Comparison of ENCODE assay signal across 8 cellular contexts in genomic region chr11:69641681-69642548, GRCh38. TPM values are rescaled to one million over a fixed set of nuclear protein-coding genes. Genes with fewer than 3 reads are reported as not detected.
DNase-seq lines count a peak whose midpoint lies in the region; ATAC-seq, FAIRE-seq and TF ChIP-seq lines count a peak whose summit lies in the region.

No MANE protein-coding gene starts in this region.

- peak overlapping the region; percentile 74; the same call in 1 of the 2 replicates for H3K4me2 ChIP-seq in GM12878 (ENCODE audit: control insufficient read depth, insufficient read depth)

- FAIRE-seq in GM12878 (lab: Jason Lieb, UNC) = no peak

- WGBS in GM12878 (ENCODE audit: insufficient coverage, insufficient replicate concordance, low lambda C conversion rate, missing lambda C conversion rate) = 1% methylated on average over 63 of the region's 68 CpGs
- WGBS in lung, 2 donors = 1% methylated on average over 58 to 68 of the region's 68 CpGs
- WGBS in transverse colon (ENCODE audit: low coverage in 1 of 2), 2 donors = 0 to 1% methylated on average over 8 to 65 of the region's 68 CpGs

- DNase-seq in activated T-cell treated with anti-CD3 and anti-CD28 coated beads, Interleukin-2, amount 50 U/mL, for 72 hours = no peak
- no peak for DNase-seq in activated T-cell treated with anti-CD3 and anti-CD28 coated beads, Interleukin-2, amount 50 U/mL, for 48 hours
- DNase-seq in GM12878 (ENCODE audit: low read depth, low spot score) = no peak
- DNase-seq in lung (ENCODE audit: low spot score) = no peak
- no peak for DNase-seq in transverse colon
- no peak for DNase-seq in KBM-7

- H4K20me1 ChIP-seq in GM12878 (ENCODE audit: control insufficient read depth, insufficient read depth) = no peaks in the 10 kb centered on the region

- intact Hi-C loops in GM12878 (cut with micrococcal nuclease; ENCODE audit: unreplicated experiment) = loop anchor here (5.0 kb wide), 1 partner anchor 430 kb away; no protein-coding TSS in a partner anchor
- intact Hi-C loops in transverse colon (cut with DNase I; ENCODE audit: low total_unique reads) = no loop called here

- TF ChIP-seq RAD21 in GM12878 (IDR thresholded peaks at IDR 0.05; ENCODE audit: insufficient read depth, low read depth, low read length) = no peak

- H3K4me1 ChIP-seq in GM12878 (ENCODE audit: control insufficient read depth, insufficient read depth, low read length) = peaks cover 21% of the 10 kb centered on the region
- peaks cover 0 to 20% of the 10 kb centered on the region in 2 donors for H3K4me1 ChIP-seq in lung (ENCODE audit: control insufficient read depth in 2 of 2, insufficient read depth in 2 of 2, low read length in 2 of 2)
- H3K4me1 ChIP-seq in transverse colon = peaks cover 31 to 71% (median 66%) of the 10 kb centered on the region in 4 donors

- peaks cover 17 to 30% of the 10 kb centered on the region in 2 experiments for H3K27me3 ChIP-seq in GM12878 (replicated peaks in 1 of 2; ENCODE audit: control insufficient read depth in 2 of 2, insufficient read depth in 2 of 2, low read length in 1 of 2)
- no peaks in the 10 kb centered on the region for H3K27me3 ChIP-seq in lung (ENCODE audit: control insufficient read depth, insufficient read depth)
- H3K27me3 ChIP-seq in transverse colon = peaks cover 53% of the 10 kb centered on the region

- CTCF ChIA-PET in GM12878 (lab: Yijun Ruan, JAX) = interaction anchor here (0.7 to 3.5 kb wide), 4 partner anchors 139 to 541 kb away, joined by 3 to 37 read pairs (median 18); partner anchors contain the start of gene MYEOV

- H3K27ac ChIP-seq in GM12878 (ENCODE audit: control insufficient read depth, insufficient read depth) (no peak overlapping the region), lung (ENCODE audit: low read depth in 1 of 2, low read length in 1 of 2) (peak overlapping the region; percentile 91 to 97), transverse colon (peak overlapping the region; percentile 82 to 89 (median 86))

- no TSS peak for BruUV-seq in GM12878 (replicated peaks; lab: Mats Ljungman, UMichigan)

- peaks cover 31% of the 10 kb centered on the region for H3K4me1 Mint-ChIP-seq in activated T-cell treated with anti-CD3 and anti-CD28 coated beads, Interleukin-2, amount 50 U/mL, for 72 hours (ENCODE audit: low read depth)

- H3K27me3 Mint-ChIP-seq in activated T-cell treated with anti-CD3 and anti-CD28 coated beads, Interleukin-2, amount 50 U/mL, for 72 hours (ENCODE audit: low read depth) = peaks cover 29% of the 10 kb centered on the region

- TF ChIP-seq CTCF in GM12878 (IDR thresholded peaks at IDR 0.05 in 2 of 3, conservative IDR thresholded peaks at IDR 0.05 in 1 of 3; ENCODE audit: control insufficient read depth in 2 of 3, extremely low read depth in 1 of 3, insufficient read depth in 1 of 3, low read depth in 3 of 3, low read length in 3 of 3) = no peak
- TF ChIP-seq CTCF in lung (IDR thresholded peaks at IDR 0.05; ENCODE audit: control extremely low read depth, extremely low read depth) = no peak
- no peak for TF ChIP-seq CTCF in transverse colon (IDR thresholded peaks at IDR 0.05)

- RAD21 ChIA-PET in GM12878 (lab: Charles Lee; ENCODE audit: unreplicated experiment) = interaction anchor here (0.6 to 2.9 kb wide), 13 partner anchors 239 to 540 kb away, joined by 3 to 25 read pairs (median 6); partner anchors contain the start of genes MYEOV and SMIM38

- H3K36me3 Mint-ChIP-seq in activated T-cell treated with anti-CD3 and anti-CD28 coated beads, Interleukin-2, amount 50 U/mL, for 72 hours (ENCODE audit: insufficient read depth in 2 of 2) = peaks cover 0 to 2% of the 10 kb centered on the region in 2 donors

- TF ChIP-seq EP300 in GM12878 (IDR thresholded peaks at IDR 0.05; ENCODE audit: borderline replicate concordance in 1 of 2, control insufficient read depth in 1 of 2, low read depth in 2 of 2, low read length in 2 of 2) (no peak), transverse colon (IDR thresholded peaks at IDR 0.05; ENCODE audit: low read depth) (no peak)

- H3K36me3 ChIP-seq in GM12878 (ENCODE audit: control insufficient read depth in 2 of 2, insufficient read depth in 2 of 2, low read length in 1 of 2) (no peaks in the 10 kb centered on the region), lung (ENCODE audit: control insufficient read depth in 2 of 2, insufficient read depth in 2 of 2, low read length in 2 of 2) (peaks cover 0 to 14% of the 10 kb centered on the region in 2 donors), transverse colon (no peaks in the 10 kb centered on the region)

- no peak for TF ChIP-seq POLR2A in GM12878 (IDR thresholded peaks at IDR 0.05; ENCODE audit: low read depth, low read length)
- TF ChIP-seq POLR2A in transverse colon (IDR thresholded peaks at IDR 0.05) = no peak

- in situ Hi-C loops in GM12878 (cut with MboI) = loop anchor here (5.0 kb wide), 1 partner anchor 350 kb away; the partner anchor contains the start of gene MYEOV
- in situ Hi-C loops in transverse colon (cut with MboI; ENCODE audit: low pct_ligation_motif_present in 1 of 4, low pct_unique_long_range_greater_than_20kb in 1 of 4, low sequenced_read_pairs in 3 of 4) = loop anchor here in 2 of 4 donors (5.0 to 25.0 kb wide), 3 partner anchors 205 to 537 kb away; partner anchors contain the start of gene MYEOV (in 1 of the 2)
- in situ Hi-C loops in KBM-7 (cut with MboI; ENCODE audit: low pct_unique_long_range_greater_than_20kb, low sequenced_read_pairs) = no loop called here

- POLR2A ChIA-PET in GM12878 (lab: Charles Lee) = interaction anchor here (0.6 kb wide), 1 partner anchor 717 kb away, joined by 5 read pairs; no protein-coding TSS in a partner anchor

- H2AFZ ChIP-seq in GM12878 (ENCODE audit: control insufficient read depth, low read depth, low read length) = 0 out of 2 replicates have a peak overlapping the region, but pooled peaks have one; percentile 12

- H3K4me3 Mint-ChIP-seq in activated T-cell treated with anti-CD3 and anti-CD28 coated beads, Interleukin-2, amount 50 U/mL, for 72 hours = peak overlapping the region; percentile 77 to 85

- no peak overlapping the region for H3K27ac Mint-ChIP-seq in activated T-cell treated with anti-CD3 and anti-CD28 coated beads, Interleukin-2, amount 50 U/mL, for 72 hours

- H3K79me2 ChIP-seq in GM12878 (ENCODE audit: control insufficient read depth, insufficient read depth, low read length) = no peaks in the 10 kb centered on the region

- ATAC-seq in activated T-cell treated with anti-CD3 and anti-CD28 coated beads, Interleukin-2, amount 50 U/mL, for 72 hours (replicated peaks in 1 of 2) = no peak
- ATAC-seq in GM12878 (no peak), lung (ENCODE audit: insufficient read depth, low FRiP score) (no peak), GM21576 (IDR thresholded peaks at IDR 0.05; ENCODE audit: unreplicated experiment) (no peak), HG03039 (IDR thresholded peaks at IDR 0.05; ENCODE audit: unreplicated experiment) (no peak)

- H3K9me3 Mint-ChIP-seq in activated T-cell treated with anti-CD3 and anti-CD28 coated beads, Interleukin-2, amount 50 U/mL, for 72 hours = no peaks in the 10 kb centered on the region

- peak overlapping the region; percentile 71; the same call in 1 of the 2 replicates for H3K4me3 ChIP-seq in GM12878
- H3K4me3 ChIP-seq in lung = peak overlapping the region; percentile 72
- peak overlapping the region; percentile 71 to 93 (median 78) for H3K4me3 ChIP-seq in transverse colon

- H3K9ac ChIP-seq in GM12878 (ENCODE audit: control insufficient read depth, insufficient read depth, low read length) = peak overlapping the region; percentile 20; the same call in 1 of the 2 replicates

- H3K9me3 ChIP-seq in GM12878 (replicated peaks; ENCODE audit: control insufficient read depth, insufficient read depth, low read length) (no peaks in the 10 kb centered on the region), lung (ENCODE audit: control insufficient read depth in 2 of 2, insufficient read depth in 1 of 2, low read length in 1 of 2) (no peaks in the 10 kb centered on the region), transverse colon (no peaks in the 10 kb centered on the region)

- SMC1A ChIA-PET in GM12878 (lab: Charles Lee; ENCODE audit: uncharacterized antibody, unreplicated experiment) = interaction anchor here (1.5 to 3.3 kb wide), 5 partner anchors 28 to 540 kb away, joined by 4 to 10 read pairs (median 6); no protein-coding TSS in a partner anchor

RNA-seq across cellular contexts. Expression of gene CCND1, which starts 1.0 kb away (rescaled TPM):
- 1 to 10 TPM; 1.5 to 1.8 TPM for total RNA-seq in activated T-cell treated with anti-CD3 and anti-CD28 coated beads, Interleukin-2, amount 50 U/mL, for 72 hours
- total RNA-seq in GM12878 (2013; cell fraction: nucleolus; rRNA removed) = 22.7 and 23.4 TPM in 2 replicates
- total RNA-seq in GM12878 (2014; rRNA removed) (0.23 and 0.54 TPM in 2 replicates), GM12878 (2014; rRNA removed; fragmentation: Illumina TruSeq; extraction: Trizol) (0.09 and 0.28 TPM in 2 replicates), GM12878 (2021) (1.5 and 2.6 TPM in 2 replicates), lung (100 to 1,000 TPM; 101 to 190 TPM), transverse colon (10 to 100 TPM; 26.4 to 78.0 (median 45.0) TPM)
- polyA plus RNA-seq in GM12878 (2011; ENCODE audit: low read depth) = 0.70 TPM
- polyA plus RNA-seq in GM12878 (2011; rRNA removed) (3.8 and 6.6 TPM in 2 replicates), GM12878 (2014; fragmentation: Illumina TruSeq; extraction: Trizol) (0.03 and 0.43 TPM in 2 replicates), GM12878 (2014; fragmentation: Nextera tagmentation; extraction: Ambion mirVana) (not detected), GM12878 (2014; rRNA removed) (0.09 and 0.17 TPM in 2 replicates), GM12878 (2016; fragmentation: Nextera tagmentation; extraction: Ambion mirVana) (1 to 10 TPM in 1 of 2 experiments, under 1 TPM in 1; 0.75 to 1.2 TPM), lung (10 to 100 TPM; 32.1 to 67.5 TPM)
- polyA plus RNA-seq in GM12878 (2011; cell fraction: cytosol; rRNA removed) = 8.8 and 8.9 TPM in 2 replicates
- polyA plus RNA-seq in GM12878 (2011; cell fraction: nucleus; rRNA removed) = 11.2 and 12.7 TPM in 2 replicates
- polyA plus RNA-seq in GM12878 (2012) = 1.1 and 1.8 TPM in 2 replicates
- 4.2 and 7.6 TPM in 2 replicates for polyA minus RNA-seq in GM12878 (2011; rRNA and poly(A)+ RNA removed)
- 6.3 and 7.5 TPM in 2 replicates for polyA minus RNA-seq in GM12878 (2011; cell fraction: cytosol; rRNA and poly(A)+ RNA removed)
- polyA minus RNA-seq in GM12878 (2011; cell fraction: nucleus; rRNA and poly(A)+ RNA removed) = 7.9 and 12.1 TPM in 2 replicates

RNA-seq across cellular contexts. Expression of gene LTO1, which starts 33.2 kb away (rescaled TPM):
- 10 to 100 TPM; 30.5 to 33.2 TPM for total RNA-seq in activated T-cell treated with anti-CD3 and anti-CD28 coated beads, Interleukin-2, amount 50 U/mL, for 72 hours
- total RNA-seq in GM12878 (2013; cell fraction: nucleolus; rRNA removed) = 89.6 and 94.0 TPM in 2 replicates
- total RNA-seq in GM12878 (2014; rRNA removed) (14.2 and 19.8 TPM in 2 replicates), GM12878 (2014; rRNA removed; fragmentation: Illumina TruSeq; extraction: Trizol) (12.4 and 12.5 TPM in 2 replicates), GM12878 (2021) (15.2 and 17.4 TPM in 2 replicates), lung (10 to 100 TPM; 12.4 to 25.9 TPM), transverse colon (100 to 1,000 TPM in 1 of 4 donors, 10 to 100 TPM in 3; 28.3 to 131 (median 54.6) TPM)
- 8.4 TPM for polyA plus RNA-seq in GM12878 (2011; ENCODE audit: low read depth)
- polyA plus RNA-seq in GM12878 (2011; rRNA removed) (15.6 and 16.8 TPM in 2 replicates), GM12878 (2014; fragmentation: Illumina TruSeq; extraction: Trizol) (14.7 and 23.4 TPM in 2 replicates), GM12878 (2014; fragmentation: Nextera tagmentation; extraction: Ambion mirVana) (1 to 10 TPM; 2.6 to 5.4 TPM), GM12878 (2014; rRNA removed) (25.8 and 27.5 TPM in 2 replicates), GM12878 (2016; fragmentation: Nextera tagmentation; extraction: Ambion mirVana) (10 to 100 TPM; 11.7 to 17.5 TPM), lung (10 to 100 TPM; 12.8 to 27.5 TPM)
- 19.8 and 21.4 TPM in 2 replicates for polyA plus RNA-seq in GM12878 (2011; cell fraction: cytosol; rRNA removed)
- 20.7 and 33.5 TPM in 2 replicates for polyA plus RNA-seq in GM12878 (2011; cell fraction: nucleus; rRNA removed)
- polyA plus RNA-seq in GM12878 (2012) = 10.4 and 12.6 TPM in 2 replicates
- polyA minus RNA-seq in GM12878 (2011; rRNA and poly(A)+ RNA removed) = 8.9 and 14.1 TPM in 2 replicates
- 4.8 and 7.8 TPM in 2 replicates for polyA minus RNA-seq in GM12878 (2011; cell fraction: cytosol; rRNA and poly(A)+ RNA removed)
- polyA minus RNA-seq in GM12878 (2011; cell fraction: nucleus; rRNA and poly(A)+ RNA removed) = 13.3 and 25.9 TPM in 2 replicates
